ENCODE assay signal across 8 cellular contexts in genomic region chr22:34111210-34111824, GRCh38.
DNase-seq lines count a peak whose midpoint lies in the region; ATAC-seq, FAIRE-seq and TF ChIP-seq lines count a peak whose summit lies in the region.

No MANE protein-coding gene starts in this region.

- H3K4me3 Mint-ChIP-seq in WTC11, result no peak overlapping the region

- H3K27ac Mint-ChIP-seq in WTC11, result no peak overlapping the region

- H3K36me3 Mint-ChIP-seq in WTC11, result no peaks in the 10 kb centered on the region

- 8 to 12% (median 10%) methylated on average over 7 of the region's 7 CpGs for WGBS in small intestine, 3 donors

- peaks cover 6% of the 10 kb centered on the region; the same call in 1 of the 2 replicates for H3K27me3 Mint-ChIP-seq in WTC11 (ENCODE audit: low read depth)

- H3K9me3 ChIP-seq in left ventricle myocardium inferior (replicated peaks), result no peaks in the 10 kb centered on the region
- H3K9me3 ChIP-seq in small intestine (ENCODE audit: control insufficient read depth, low read depth), result no peaks in the 10 kb centered on the region

- FAIRE-seq in small intestine (lab: Jason Lieb, UNC), result no peak

- H3K4me1 ChIP-seq in left ventricle myocardium inferior (no peaks in the 10 kb centered on the region), small intestine (ENCODE audit: control insufficient read depth in 2 of 2, insufficient read depth in 1 of 2, low read depth in 1 of 2, low read length in 1 of 2) (no peaks in the 10 kb centered on the region)

- CTCF ChIA-PET in WTC11 (lab: Charles Lee), result interaction anchor here (0.6 to 2.2 kb wide), 14 partner anchors 9 to 911 kb away, joined by 3 to 15 read pairs (median 4); no protein-coding TSS in a partner anchor

- POLR2A ChIA-PET in WTC11 (lab: Charles Lee), result no interaction called here

- ATAC-seq in WTC11, result peak; percentile 95
- no peak for ATAC-seq in HG03097 (IDR thresholded peaks at IDR 0.05; ENCODE audit: low FRiP score, unreplicated experiment)

- no peaks in the 10 kb centered on the region for H3K9me3 Mint-ChIP-seq in WTC11

- DNase-seq in NCI-H345 (lab: John Stamatoyannopoulos, UW) (peak; percentile 3), NCI-H345 treated with DMSO at 0.1 percent for 48 hours (lab: John Stamatoyannopoulos, UW; ENCODE audit: unreplicated experiment) (no peak), HL-60 (ENCODE audit: low read depth in 1 of 2, low spot score in 1 of 2) (peak in 1 of 2 experiments; percentile 1), WTC11 (ENCODE audit: low spot score) (peak; percentile 49), left ventricle myocardium inferior (no peak), small intestine (peak; percentile 57), DMS79 (lab: John Stamatoyannopoulos, UW) (no peak)

- intact Hi-C loops in left ventricle myocardium inferior (cut with micrococcal nuclease), result loop anchor here (5.0 kb wide), 1 partner anchor 809 kb away; no protein-coding TSS in a partner anchor

- peaks cover 3% of the 10 kb centered on the region for H3K4me1 Mint-ChIP-seq in WTC11

- no peak overlapping the region for H3K27ac ChIP-seq in HL-60 (replicated peaks)
- H3K27ac ChIP-seq in left ventricle myocardium inferior (replicated peaks), result no peak overlapping the region
- H3K27ac ChIP-seq in small intestine (ENCODE audit: low read depth in 1 of 2, low read length in 1 of 2), result no peak overlapping the region

- TF ChIP-seq CTCF in HL-60 (IDR thresholded peaks at IDR 0.05; ENCODE audit: insufficient read depth, low read length) (peak; percentile 83), WTC11 (IDR thresholded peaks at IDR 0.05) (peak; percentile 77), left ventricle myocardium inferior (IDR thresholded peaks at IDR 0.05; ENCODE audit: borderline replicate concordance) (peak; percentile 80)

- H3K36me3 ChIP-seq in left ventricle myocardium inferior (no peaks in the 10 kb centered on the region), small intestine (ENCODE audit: control insufficient read depth in 2 of 2, insufficient read depth in 2 of 2, low read length in 2 of 2) (no peaks in the 10 kb centered on the region)

- H3K4me3 ChIP-seq in HL-60 (replicated peaks; ENCODE audit: insufficient read depth, low read length), result no peak overlapping the region
- no peak overlapping the region for H3K4me3 ChIP-seq in left ventricle myocardium inferior
- no peak overlapping the region for H3K4me3 ChIP-seq in small intestine (ENCODE audit: low read depth in 1 of 2, low read length in 2 of 2)

- H3K27me3 ChIP-seq in HL-60 (ENCODE audit: insufficient read depth, poor library complexity, severe bottlenecking) (no peaks in the 10 kb centered on the region), left ventricle myocardium inferior (ENCODE audit: low read depth) (peaks cover 21% of the 10 kb centered on the region), small intestine (ENCODE audit: control insufficient read depth in 2 of 2, insufficient read depth in 2 of 2, low read length in 2 of 2) (no peaks in the 10 kb centered on the region)

TF ChIP-seq in WTC11, 78 proteins besides CTCF, POLR2A, EP300 and RAD21:
- TF ChIP-seq AR (CRISPR knock-in tag; IDR thresholded peaks at IDR 0.05), result no peak
TF ChIP-seq in WTC11: peak in this region for 0.

Comparison
In these comparisons a context has a peak if more than half of its experiments do, and no peak if none do; other contexts are left out.
1. DNase-seq: peak in NCI-H345 (single experiment), WTC11 (single experiment) and small intestine (single experiment); none in NCI-H345 treated with DMSO at 0.1 percent for 48 hours (single experiment), left ventricle myocardium inferior (single experiment) and DMS79 (single experiment).
2. Peak in every context shown above with its lines, with median percentiles within 50 percentile points of each other: CTCF ChIP-seq.